10 cellular contexts compared by ENCODE assay signal in genomic region chr1:233897325-233898162, GRCh38. TPM values are rescaled to one million over a fixed set of nuclear protein-coding genes. Genes with fewer than 3 reads are reported as not detected.
DNase-seq lines count a peak whose midpoint lies in the region; ATAC-seq, FAIRE-seq and TF ChIP-seq lines count a peak whose summit lies in the region.
"Had no signal": no experiment of that assay in that cellular context is flagged by ENCODE, and none has a peak within 500 bp of the region (broad histone marks: within the 10 kb centered on the region; RNA-seq: fewer than 3 reads in every experiment).

No MANE protein-coding gene starts in this region.

- H3K36me3 ChIP-seq in bronchial epithelial cell (ENCODE audit: control insufficient read depth, insufficient read depth, low read length) = no peaks in the 10 kb centered on the region
- H3K36me3 ChIP-seq in thyroid gland = no peaks in the 10 kb centered on the region

- no peak for TF ChIP-seq POLR2A in thyroid gland (IDR thresholded peaks at IDR 0.05)

- DNase-seq in bronchial epithelial cell (ENCODE audit: low read depth) (peak; percentile 18), mesenteric fat pad (ENCODE audit: low spot score) (no peak), islet precursor cell (no peak), dorsolateral prefrontal cortex (no peak), thyroid gland (no peak)
- DNase-seq: activated B cell treated with CpG ODN at 0.5 μM for 24 hours, DMS79 had no signal

- 68 to 74% methylated on average over 6 of the region's 6 CpGs for WGBS in thyroid gland, 2 donors

- ATAC-seq in GM18873 (IDR thresholded peaks at IDR 0.05; ENCODE audit: low FRiP score, unreplicated experiment) (peak; percentile 95), GM21529 (IDR thresholded peaks at IDR 0.05; ENCODE audit: unreplicated experiment) (peak; percentile 99), HG03135 (IDR thresholded peaks at IDR 0.05; ENCODE audit: unreplicated experiment) (peak; percentile 96)

- no peak for FAIRE-seq in bronchial epithelial cell (lab: Jason Lieb, UNC)

- TF ChIP-seq CTCF in bronchial epithelial cell (IDR thresholded peaks at IDR 0.05; ENCODE audit: insufficient read depth, low read length, severe bottlenecking) = no peak
- no peak for TF ChIP-seq CTCF in dorsolateral prefrontal cortex (IDR thresholded peaks at IDR 0.05 in 54 of 56, conservative IDR thresholded peaks at IDR 0.05 in 2 of 56; ENCODE audit: low read depth in 1 of 56, partially characterized antibody in 56 of 56)
- no peak for TF ChIP-seq CTCF in thyroid gland (IDR thresholded peaks at IDR 0.05)

- H3K4me1 ChIP-seq in thyroid gland = no peaks in the 10 kb centered on the region

- H3K27ac ChIP-seq in dorsolateral prefrontal cortex (no peak overlapping the region), thyroid gland (no peak overlapping the region)

- intact Hi-C loops in dorsolateral prefrontal cortex (cut with DNase I) (no loop called here), thyroid gland (cut with DNase I) (no loop called here)

- H3K4me3 ChIP-seq in bronchial epithelial cell (ENCODE audit: low read depth, low read length) = no peak overlapping the region
- no peak overlapping the region for H3K4me3 ChIP-seq in dorsolateral prefrontal cortex
- H3K4me3 ChIP-seq in thyroid gland (replicated peaks in 1 of 3) = no peak overlapping the region

- H3K27me3 ChIP-seq in bronchial epithelial cell (ENCODE audit: control insufficient read depth, insufficient read depth, low read length) = no peaks in the 10 kb centered on the region
- H3K27me3 ChIP-seq in dorsolateral prefrontal cortex = peaks cover 0 to 11% (median 0%) of the 10 kb centered on the region in 45 donors
- no peaks in the 10 kb centered on the region for H3K27me3 ChIP-seq in thyroid gland

- no peaks in the 10 kb centered on the region for H3K9me3 ChIP-seq in thyroid gland

RNA-seq across cellular contexts. Expression of gene SLC35F3, which starts 6.9 kb away (rescaled TPM):
- total RNA-seq in bronchial epithelial cell (0.13 and 0.79 TPM in 2 replicates), mesenteric fat pad (not detected), dorsolateral prefrontal cortex (10 to 100 TPM in 119 of 120 experiments, 1 to 10 TPM in 1; 9.9 to 50.8 (median 31.0) TPM), thyroid gland (1 to 10 TPM in 2 of 4 donors, under 1 TPM in 1, not detected in 1; 0.89 to 1.9 (median 1.5) TPM)
- total RNA-seq: activated B cell treated with CpG ODN at 0.5 μM for 24 hours had no signal
